In the genomic region with DNA sequence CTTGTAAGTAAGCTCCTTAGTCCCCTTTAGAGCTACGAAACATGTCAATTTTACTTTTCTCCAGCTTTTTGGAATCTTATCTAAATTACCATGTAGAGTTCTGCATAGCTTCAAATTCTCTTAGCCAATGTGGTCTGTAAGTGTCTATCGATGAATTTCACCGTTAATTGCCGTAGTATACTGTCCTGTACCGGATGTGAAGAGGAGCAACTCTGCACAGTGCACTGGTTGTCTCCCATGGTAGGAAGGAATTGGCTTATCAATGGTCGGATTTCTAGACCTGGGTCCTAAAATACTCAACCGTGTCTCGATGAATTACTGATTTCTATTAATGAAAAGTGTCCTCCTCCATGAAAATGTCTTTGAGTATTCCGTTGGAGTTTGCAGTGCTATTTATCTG, we compare ENCODE assay signal across 10 cellular contexts. TPM values are rescaled to one million over a fixed set of nuclear protein-coding genes. Genes with fewer than 3 reads are reported as not detected.
DNase-seq lines count a peak whose midpoint lies in the region; ATAC-seq, FAIRE-seq and TF ChIP-seq lines count a peak whose summit lies in the region.
"Had no signal": no experiment of that assay in that cellular context is flagged by ENCODE, and none has a peak within 500 bp of the region (broad histone marks: within the 10 kb centered on the region; RNA-seq: fewer than 3 reads in every experiment).

No MANE protein-coding gene starts in this region.

- in situ Hi-C loops in HepG2 (cut with HindIII; ENCODE audit: extremely low pct_ligation_motif_present, low pct_unique_long_range_greater_than_20kb): no loop called here

- H3K9me3 Mint-ChIP-seq in stimulated activated naive CD8-positive, alpha-beta T cell treated with anti-CD3 and anti-CD28 coated beads, Interleukin-15, amount 100 ng/mL, for 72 hours: no peaks in the 10 kb centered on the region
- no peaks in the 10 kb centered on the region for H3K9me3 Mint-ChIP-seq in activated naive CD8-positive, alpha-beta T cell treated with anti-CD3 and anti-CD28 coated beads, Interleukin-2, amount 10 ng/mL, durations not matched to agents 7 days and 5 days
- H3K9me3 Mint-ChIP-seq: activated naive CD4-positive, alpha-beta T cell treated with anti-CD3 and anti-CD28 coated beads, Interleukin-2, amount 50 U/mL, for 72 hours had no signal

- POLR2A ChIA-PET in activated naive CD8-positive, alpha-beta T cell treated with anti-CD3 and anti-CD28 coated beads, Interleukin-2, amount 10 ng/mL, durations not matched to agents 7 days and 5 days (lab: Charles Lee): interaction anchor here (0.9 to 1.7 kb wide), 6 partner anchors 9 to 644 kb away, joined by 3 to 6 read pairs (median 3); a partner anchor contains a TSS
- POLR2A ChIA-PET in HepG2 (lab: Yijun Ruan, JAX): no interaction called here

- H3K36me3 ChIP-seq in HepG2 (replicated peaks in 1 of 2; ENCODE audit: control insufficient read depth in 1 of 2, insufficient read depth in 2 of 2, low read length in 2 of 2): peaks cover 3 to 6% of the 10 kb centered on the region in 2 experiments; a peak in 3 of 5 replicates

- no peak overlapping the region for H2AFZ ChIP-seq in HepG2 (ENCODE audit: low read length)

- no peak for TF ChIP-seq POLR2A in HepG2 (IDR thresholded peaks at IDR 0.05; ENCODE audit: insufficient read depth in 1 of 2, low read depth in 2 of 2, low read length in 2 of 2)

- no peak for FAIRE-seq in HepG2 (lab: Jason Lieb, UNC)

- H3K9ac ChIP-seq in HepG2 (ENCODE audit: insufficient read depth, low read depth, low read length): peak overlapping the region; percentile 99

- WGBS in HepG2 (ENCODE audit: low lambda C conversion rate): under 1% methylated on average over 9 of the region's 9 CpGs

- TF ChIP-seq CTCF in HepG2 (CRISPR knock-in tag; IDR thresholded peaks at IDR 0.05): no peak

- H3K27ac Mint-ChIP-seq in stimulated activated naive CD8-positive, alpha-beta T cell treated with anti-CD3 and anti-CD28 coated beads, Interleukin-15, amount 100 ng/mL, for 72 hours: peak overlapping the region; percentile 89 to 90
- H3K27ac Mint-ChIP-seq in activated naive CD8-positive, alpha-beta T cell treated with anti-CD3 and anti-CD28 coated beads, Interleukin-2, amount 10 ng/mL, durations not matched to agents 7 days and 5 days: peak overlapping the region; percentile 90
- H3K27ac Mint-ChIP-seq: activated naive CD4-positive, alpha-beta T cell treated with anti-CD3 and anti-CD28 coated beads, Interleukin-2, amount 50 U/mL, for 72 hours had no signal

- peak overlapping the region; percentile 75 to 97 (median 91) for H3K4me3 ChIP-seq in HepG2 (replicated peaks in 1 of 3; ENCODE audit: insufficient read depth in 1 of 3, low read depth in 2 of 3, low read length in 3 of 3)

- H3K9me3 ChIP-seq in HepG2 (ENCODE audit: low read length): no peaks in the 10 kb centered on the region

- peak overlapping the region in 1 of 2 donors; percentile 80 for H3K4me3 Mint-ChIP-seq in stimulated activated naive CD8-positive, alpha-beta T cell treated with anti-CD3 and anti-CD28 coated beads, Interleukin-15, amount 100 ng/mL, for 72 hours
- H3K4me3 Mint-ChIP-seq in activated naive CD8-positive, alpha-beta T cell treated with anti-CD3 and anti-CD28 coated beads, Interleukin-2, amount 10 ng/mL, durations not matched to agents 7 days and 5 days: no peak overlapping the region

- DNase-seq in stimulated activated naive CD8-positive, alpha-beta T cell treated with anti-CD3 and anti-CD28 coated beads, Interleukin-15, amount 100 ng/mL, for 72 hours: no peak
- no peak for DNase-seq in stimulated activated naive CD8-positive, alpha-beta T cell treated with anti-CD3 and anti-CD28 coated beads, Interleukin-15, Interleukin-2, amounts not matched to agents 100 U/mL and 50 U/mL, for 24 hours
- no peak for DNase-seq in activated naive CD8-positive, alpha-beta T cell treated with anti-CD3 and anti-CD28 coated beads, Interleukin-2, amount 10 ng/mL, durations not matched to agents 7 days and 5 days
- DNase-seq in HepG2 (ENCODE audit: low spot score) (no peak), COLO829 (ENCODE audit: low spot score) (no peak), SK-N-DZ (ENCODE audit: low spot score) (no peak)
- DNase-seq: NCI-H1048 had no signal

- intact Hi-C loops in HepG2 (cut with micrococcal nuclease; ENCODE audit: unreplicated experiment): no loop called here

- ATAC-seq in stimulated activated naive CD8-positive, alpha-beta T cell treated with anti-CD3 and anti-CD28 coated beads, Interleukin-15, amount 100 ng/mL, for 72 hours: peak; percentile 32
- no peak for ATAC-seq in stimulated activated naive CD8-positive, alpha-beta T cell treated with anti-CD3 and anti-CD28 coated beads, Interleukin-15, Interleukin-2, amounts not matched to agents 100 U/mL and 50 U/mL, for 24 hours
- no peak for ATAC-seq in activated naive CD8-positive, alpha-beta T cell treated with anti-CD3 and anti-CD28 coated beads, Interleukin-2, amount 10 ng/mL, durations not matched to agents 7 days and 5 days (ENCODE audit: low read depth)
- ATAC-seq in HepG2: no peak
- ATAC-seq in GM21390 (IDR thresholded peaks at IDR 0.05; ENCODE audit: unreplicated experiment): no peak
- ATAC-seq in GM21717 (IDR thresholded peaks at IDR 0.05; ENCODE audit: unreplicated experiment): no peak

- H3K27ac ChIP-seq in HepG2 (ENCODE audit: extremely low read length, insufficient read depth, low read length): peak overlapping the region; percentile 1

- no peaks in the 10 kb centered on the region; a peak in 1 of 5 replicates for H3K27me3 ChIP-seq in HepG2 (ENCODE audit: control insufficient read depth in 1 of 2, insufficient read depth in 2 of 2, low read length in 2 of 2)

- H3K27me3 Mint-ChIP-seq in stimulated activated naive CD8-positive, alpha-beta T cell treated with anti-CD3 and anti-CD28 coated beads, Interleukin-15, amount 100 ng/mL, for 72 hours: no peaks in the 10 kb centered on the region
- no peaks in the 10 kb centered on the region for H3K27me3 Mint-ChIP-seq in activated naive CD8-positive, alpha-beta T cell treated with anti-CD3 and anti-CD28 coated beads, Interleukin-2, amount 10 ng/mL, durations not matched to agents 7 days and 5 days

- CTCF ChIA-PET in HepG2 (lab: Yijun Ruan, JAX; ENCODE audit: low intra/inter-chr PET ratio, low total read pairs): no interaction called here

- H3K36me3 Mint-ChIP-seq in activated naive CD8-positive, alpha-beta T cell treated with anti-CD3 and anti-CD28 coated beads, Interleukin-2, amount 10 ng/mL, durations not matched to agents 7 days and 5 days: peaks cover 2% of the 10 kb centered on the region

- no peak for TF ChIP-seq RAD21 in HepG2 (CRISPR knock-in tag; IDR thresholded peaks at IDR 0.05)

- no TSS peak for BruUV-seq in HepG2 (replicated peaks; lab: Mats Ljungman, UMichigan)

- peaks cover 62% of the 10 kb centered on the region for H4K20me1 ChIP-seq in HepG2 (ENCODE audit: insufficient read depth, low read length)

- H3K4me1 Mint-ChIP-seq in stimulated activated naive CD8-positive, alpha-beta T cell treated with anti-CD3 and anti-CD28 coated beads, Interleukin-15, amount 100 ng/mL, for 72 hours: peaks cover 40% of the 10 kb centered on the region
- H3K4me1 Mint-ChIP-seq in activated naive CD8-positive, alpha-beta T cell treated with anti-CD3 and anti-CD28 coated beads, Interleukin-2, amount 10 ng/mL, durations not matched to agents 7 days and 5 days: peaks cover 25% of the 10 kb centered on the region

- peaks cover 60% of the 10 kb centered on the region for H3K4me1 ChIP-seq in HepG2 (ENCODE audit: insufficient read depth, low read length)

- no peak for TF ChIP-seq EP300 in HepG2 (IDR thresholded peaks at IDR 0.05; ENCODE audit: low read depth in 2 of 2, low read length in 2 of 2)
- TF ChIP-seq EP300 in HepG2 (CRISPR knock-in tag; IDR thresholded peaks at IDR 0.05; ENCODE audit: borderline replicate concordance): no peak

- H3K4me2 ChIP-seq in HepG2 (ENCODE audit: low read depth, low read length): peak overlapping the region; percentile 95

- H3K79me2 ChIP-seq in HepG2 (ENCODE audit: insufficient read depth, low read length): peaks cover 68% of the 10 kb centered on the region

RNA-seq across cellular contexts. Expression of a gene that starts 1.9 kb away (rescaled TPM):
- 100 to 1,000 TPM; 103 TPM for total RNA-seq in activated naive CD8-positive, alpha-beta T cell treated with anti-CD3 and anti-CD28 coated beads, Interleukin-2, amount 10 ng/mL, durations not matched to agents 7 days and 5 days
- total RNA-seq in HepG2 (2016; rRNA removed; fragmentation: Illumina TruSeq; extraction: Trizol): 203 and 220 TPM in 2 replicates
- total RNA-seq in HepG2 (2016; cell fraction: cytosol; rRNA removed; fragmentation: Illumina TruSeq; extraction: Trizol; ENCODE audit: low read depth): 64.2 and 70.2 TPM in 2 replicates
- 206 and 220 TPM in 2 replicates for total RNA-seq in HepG2 (2016; cell fraction: insoluble cytoplasmic fraction; rRNA removed; fragmentation: Illumina TruSeq; extraction: Trizol)
- 75.4 and 87.9 TPM in 2 replicates for total RNA-seq in HepG2 (2016; cell fraction: membrane; rRNA removed; fragmentation: Illumina TruSeq; extraction: Trizol)
- total RNA-seq in HepG2 (2016; cell fraction: nucleus; rRNA removed; fragmentation: Illumina TruSeq; extraction: Trizol): 256 and 273 TPM in 2 replicates
- polyA plus RNA-seq in HepG2 (2011; rRNA removed): 57.8 and 74.9 TPM in 2 replicates
- 21.6 and 29.8 TPM in 2 replicates for polyA plus RNA-seq in HepG2 (2011; cell fraction: cytosol; rRNA removed)
- polyA plus RNA-seq in HepG2 (2011; cell fraction: nucleus; rRNA removed): 74.2 and 82.7 TPM in 2 replicates
- polyA plus RNA-seq in HepG2 (2012): 79.2 and 122 TPM in 2 replicates
- 34.2 and 40.6 TPM in 2 replicates for polyA plus RNA-seq in HepG2 (2016; cell fraction: cytosol; fragmentation: Illumina TruSeq; extraction: Trizol; ENCODE audit: low read depth)
- polyA plus RNA-seq in HepG2 (2016; cell fraction: insoluble cytoplasmic fraction; fragmentation: Illumina TruSeq; extraction: Trizol; ENCODE audit: low read depth): 214 and 215 TPM in 2 replicates
- 42.8 and 55.0 TPM in 2 replicates for polyA plus RNA-seq in HepG2 (2016; cell fraction: membrane; fragmentation: Illumina TruSeq; extraction: Trizol; ENCODE audit: low read depth)
- polyA plus RNA-seq in HepG2 (2016; cell fraction: nucleus; fragmentation: Illumina TruSeq; extraction: Trizol; ENCODE audit: insufficient read depth, low read depth): 310 and 337 TPM in 2 replicates
- polyA minus RNA-seq in HepG2 (2011; rRNA and poly(A)+ RNA removed; ENCODE audit: low replicate concordance): 61.2 and 104 TPM in 2 replicates
- 26.5 and 28.0 TPM in 2 replicates for polyA minus RNA-seq in HepG2 (2011; cell fraction: cytosol; rRNA and poly(A)+ RNA removed)
- 278 and 321 TPM in 2 replicates for polyA minus RNA-seq in HepG2 (2011; cell fraction: nucleus; rRNA and poly(A)+ RNA removed)
- 124 and 136 TPM in 2 replicates for polyA plus RNA-seq in SK-N-DZ (2014; cell fraction: cytosol; rRNA removed)
- 247 and 339 TPM in 2 replicates for polyA plus RNA-seq in SK-N-DZ (2014; cell fraction: nucleus; rRNA removed)

RNA-seq across cellular contexts. Expression of a gene that starts 29.1 kb away (rescaled TPM):
- 10 to 100 TPM; 84.6 to 85.5 TPM for total RNA-seq in activated naive CD8-positive, alpha-beta T cell treated with anti-CD3 and anti-CD28 coated beads, Interleukin-2, amount 10 ng/mL, durations not matched to agents 7 days and 5 days
- 173 and 267 TPM in 2 replicates for total RNA-seq in HepG2 (2016; rRNA removed; fragmentation: Illumina TruSeq; extraction: Trizol)
- 49.4 and 50.3 TPM in 2 replicates for total RNA-seq in HepG2 (2016; cell fraction: cytosol; rRNA removed; fragmentation: Illumina TruSeq; extraction: Trizol; ENCODE audit: low read depth)
- 180 and 275 TPM in 2 replicates for total RNA-seq in HepG2 (2016; cell fraction: insoluble cytoplasmic fraction; rRNA removed; fragmentation: Illumina TruSeq; extraction: Trizol)
- 126 and 129 TPM in 2 replicates for total RNA-seq in HepG2 (2016; cell fraction: membrane; rRNA removed; fragmentation: Illumina TruSeq; extraction: Trizol)
- total RNA-seq in HepG2 (2016; cell fraction: nucleus; rRNA removed; fragmentation: Illumina TruSeq; extraction: Trizol): 67.2 and 70.9 TPM in 2 replicates
- polyA plus RNA-seq in HepG2 (2011; rRNA removed): 66.6 and 101 TPM in 2 replicates
- polyA plus RNA-seq in HepG2 (2011; cell fraction: cytosol; rRNA removed): 30.8 and 49.8 TPM in 2 replicates
- polyA plus RNA-seq in HepG2 (2011; cell fraction: nucleus; rRNA removed): 9.5 and 13.2 TPM in 2 replicates
- polyA plus RNA-seq in HepG2 (2012): 125 and 152 TPM in 2 replicates
- polyA plus RNA-seq in HepG2 (2016; cell fraction: cytosol; fragmentation: Illumina TruSeq; extraction: Trizol; ENCODE audit: low read depth): 46.4 and 59.6 TPM in 2 replicates
- 350 and 397 TPM in 2 replicates for polyA plus RNA-seq in HepG2 (2016; cell fraction: insoluble cytoplasmic fraction; fragmentation: Illumina TruSeq; extraction: Trizol; ENCODE audit: low read depth)
- polyA plus RNA-seq in HepG2 (2016; cell fraction: membrane; fragmentation: Illumina TruSeq; extraction: Trizol; ENCODE audit: low read depth): 114 and 128 TPM in 2 replicates
- 128 and 143 TPM in 2 replicates for polyA plus RNA-seq in HepG2 (2016; cell fraction: nucleus; fragmentation: Illumina TruSeq; extraction: Trizol; ENCODE audit: insufficient read depth, low read depth)
- polyA minus RNA-seq in HepG2 (2011; rRNA and poly(A)+ RNA removed; ENCODE audit: low replicate concordance): 20.6 and 23.3 TPM in 2 replicates
- 48.4 and 52.0 TPM in 2 replicates for polyA minus RNA-seq in HepG2 (2011; cell fraction: cytosol; rRNA and poly(A)+ RNA removed)
- 24.3 and 25.2 TPM in 2 replicates for polyA minus RNA-seq in HepG2 (2011; cell fraction: nucleus; rRNA and poly(A)+ RNA removed)
- 230 and 252 TPM in 2 replicates for polyA plus RNA-seq in SK-N-DZ (2014; cell fraction: cytosol; rRNA removed)
- polyA plus RNA-seq in SK-N-DZ (2014; cell fraction: nucleus; rRNA removed): 121 and 133 TPM in 2 replicates
